7 cellular contexts compared by ENCODE assay signal in the genomic region with DNA sequence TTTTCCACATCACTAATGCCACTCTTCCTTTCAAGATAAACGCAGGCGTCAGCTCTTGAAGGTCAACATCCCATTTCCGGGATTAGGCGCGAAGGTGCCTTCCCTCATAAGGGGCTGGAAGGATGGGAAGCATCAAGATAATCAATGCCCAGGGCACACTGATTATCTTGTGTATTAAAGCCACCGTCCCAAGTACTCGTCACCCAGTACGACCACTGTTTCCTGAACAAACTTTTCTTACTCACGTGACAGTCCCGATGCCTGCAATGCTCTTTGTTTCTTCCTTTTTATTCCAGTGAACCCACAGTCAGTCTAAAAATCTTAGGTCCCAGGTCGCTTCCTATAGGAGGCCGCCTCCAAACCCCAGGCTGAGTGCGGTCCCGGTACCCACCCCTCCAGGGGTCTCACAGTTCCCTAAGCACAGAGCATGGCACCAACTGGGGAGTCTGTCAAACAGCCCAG. TPM values are rescaled to one million over a fixed set of nuclear protein-coding genes. Genes with fewer than 3 reads are reported as not detected.
A peak's percentile ranks its signal among the peaks of the same experiment; 100 is the strongest.
DNase-seq lines count a peak whose midpoint lies in the region; ATAC-seq and TF ChIP-seq lines count a peak whose summit lies in the region.

No MANE protein-coding gene starts in this region.

- peaks cover 18% of the 10 kb centered on the region for H3K36me3 Mint-ChIP-seq in activated CD4-positive, alpha-beta memory T cell treated with anti-CD3 and anti-CD28 coated beads for 36 hours

- peak; percentile 2 for ATAC-seq in GM19452 (IDR thresholded peaks at IDR 0.05; ENCODE audit: unreplicated experiment)

- peaks cover 7% of the 10 kb centered on the region; the same call in 1 of the 2 replicates for H3F3A ChIP-seq in DOHH2 (ENCODE audit: control insufficient read depth, insufficient read depth)

- DNase-seq in activated CD4-positive, alpha-beta memory T cell treated with anti-CD3 and anti-CD28 coated beads for 36 hours: no peak
- DNase-seq in cardiac muscle cell (ENCODE audit: low read depth in 1 of 2, low spot score in 1 of 2) (no peak), renal cortical epithelial cell (ENCODE audit: low read depth) (peak; percentile 17), SK-N-DZ (ENCODE audit: low spot score) (no peak)

- H3K9me3 Mint-ChIP-seq in activated CD4-positive, alpha-beta memory T cell treated with anti-CD3 and anti-CD28 coated beads for 36 hours: no peaks in the 10 kb centered on the region

- peaks cover 2% of the 10 kb centered on the region; the same call in 1 of the 2 replicates for H4K20me1 ChIP-seq in DOHH2 (ENCODE audit: control insufficient read depth, insufficient read depth, low read depth, low read length)

- H3K27me3 Mint-ChIP-seq in activated CD4-positive, alpha-beta memory T cell treated with anti-CD3 and anti-CD28 coated beads for 36 hours: no peaks in the 10 kb centered on the region

- peaks cover 68% of the 10 kb centered on the region for H3K79me2 ChIP-seq in DOHH2 (ENCODE audit: control insufficient read depth, low read length)

- peak overlapping the region; percentile 81 for H3K27ac ChIP-seq in DOHH2 (ENCODE audit: low read depth, low read length)
- peak overlapping the region; percentile 84 for H3K27ac ChIP-seq in HUES6 (ENCODE audit: low read depth, low read length)
- peak overlapping the region; percentile 91 for H3K27ac ChIP-seq in cardiac muscle cell

- POLR2A ChIA-PET in activated CD4-positive, alpha-beta memory T cell treated with anti-CD3 and anti-CD28 coated beads for 36 hours (lab: Charles Lee): interaction anchor here (1.0 to 1.6 kb wide), 5 partner anchors 8 to 246 kb away, joined by 3 to 5 read pairs (median 5); no protein-coding TSS in a partner anchor

- H3K4me2 ChIP-seq in DOHH2 (ENCODE audit: low read length): peak overlapping the region; percentile 91

- TF ChIP-seq CTCF in DOHH2 (IDR thresholded peaks at IDR 0.05; ENCODE audit: low read depth, low read length, poor library complexity, severe bottlenecking) (no peak), cardiac muscle cell (IDR thresholded peaks at IDR 0.05; ENCODE audit: low read depth, low read length) (no peak)

- H3K4me3 ChIP-seq in DOHH2 (ENCODE audit: low read length) (peak overlapping the region; percentile 92), HUES6 (ENCODE audit: low read depth, low read length) (peak overlapping the region; percentile 95), cardiac muscle cell (peak overlapping the region; percentile 69)

- peaks cover 47% of the 10 kb centered on the region for H3K4me1 Mint-ChIP-seq in activated CD4-positive, alpha-beta memory T cell treated with anti-CD3 and anti-CD28 coated beads for 36 hours (ENCODE audit: low read depth)

- H3K9me3 ChIP-seq in DOHH2 (ENCODE audit: control insufficient read depth, insufficient read depth, low read length): no peaks in the 10 kb centered on the region
- H3K9me3 ChIP-seq in HUES6 (ENCODE audit: control insufficient read depth, insufficient read depth, low read depth, low read length): no peaks in the 10 kb centered on the region
- no peaks in the 10 kb centered on the region for H3K9me3 ChIP-seq in cardiac muscle cell (ENCODE audit: low read depth)

- H3K4me1 ChIP-seq in DOHH2 (ENCODE audit: control insufficient read depth, low read length): peaks cover 25% of the 10 kb centered on the region
- H3K4me1 ChIP-seq in HUES6 (ENCODE audit: control insufficient read depth, insufficient read depth, low read length): peaks cover 14% of the 10 kb centered on the region; the same call in 1 of the 2 replicates
- H3K4me1 ChIP-seq in cardiac muscle cell (ENCODE audit: low read depth): peaks cover 17% of the 10 kb centered on the region

- intact Hi-C loops in activated CD4-positive, alpha-beta memory T cell treated with anti-CD3 and anti-CD28 coated beads for 36 hours (cut with micrococcal nuclease): loop anchor here (1.0 to 10.0 kb wide), 5 partner anchors 113 to 1763 kb away; a partner anchor contains a TSS

- H3K4me3 Mint-ChIP-seq in activated CD4-positive, alpha-beta memory T cell treated with anti-CD3 and anti-CD28 coated beads for 36 hours: peak overlapping the region; percentile 87

- H3K27ac Mint-ChIP-seq in activated CD4-positive, alpha-beta memory T cell treated with anti-CD3 and anti-CD28 coated beads for 36 hours: peak overlapping the region; percentile 97

- H3K36me3 ChIP-seq in DOHH2 (ENCODE audit: control insufficient read depth, low read length) (peaks cover 58% of the 10 kb centered on the region), HUES6 (ENCODE audit: control insufficient read depth, insufficient read depth, low read length) (peaks cover 31% of the 10 kb centered on the region), cardiac muscle cell (peaks cover 15% of the 10 kb centered on the region)

- H3K27me3 ChIP-seq in DOHH2 (ENCODE audit: control insufficient read depth, low read length): no peaks in the 10 kb centered on the region
- H3K27me3 ChIP-seq in HUES6 (ENCODE audit: control insufficient read depth, insufficient read depth, low read length): no peaks in the 10 kb centered on the region
- no peaks in the 10 kb centered on the region for H3K27me3 ChIP-seq in cardiac muscle cell

- no peaks in the 10 kb centered on the region for H3K9me2 ChIP-seq in DOHH2 (replicated peaks; ENCODE audit: control insufficient read depth, low read length)

- CTCF ChIA-PET in activated CD4-positive, alpha-beta memory T cell treated with anti-CD3 and anti-CD28 coated beads for 36 hours (lab: Charles Lee): interaction anchor here (1.9 to 5.5 kb wide), 4 partner anchors 9 to 273 kb away, joined by 7 to 38 read pairs (median 24); no protein-coding TSS in a partner anchor

- peak overlapping the region; percentile 98 for H3K9ac ChIP-seq in HUES6 (ENCODE audit: low read length)

RNA-seq across cellular contexts. Expression of a gene that starts 0.7 kb away (rescaled TPM):
- 10 to 100 TPM; 30.1 to 33.1 TPM for total RNA-seq in activated CD4-positive, alpha-beta memory T cell treated with anti-CD3 and anti-CD28 coated beads for 36 hours
- total RNA-seq in cardiac muscle cell (44.9 and 49.6 TPM in 2 replicates), renal cortical epithelial cell (76.6 and 162 TPM in 2 replicates)
- 145 and 157 TPM in 2 replicates for polyA plus RNA-seq in cardiac muscle cell
- 143 and 145 TPM in 2 replicates for polyA plus RNA-seq in SK-N-DZ (2014; cell fraction: cytosol; rRNA removed)
- 79.6 and 81.3 TPM in 2 replicates for polyA plus RNA-seq in SK-N-DZ (2014; cell fraction: nucleus; rRNA removed)

RNA-seq across cellular contexts. Expression of a gene that starts 0.8 kb away (rescaled TPM):
- 10 to 100 TPM; 22.4 to 23.7 TPM for total RNA-seq in activated CD4-positive, alpha-beta memory T cell treated with anti-CD3 and anti-CD28 coated beads for 36 hours
- 19.9 and 51.2 TPM in 2 replicates for total RNA-seq in cardiac muscle cell
- 36.6 and 46.4 TPM in 2 replicates for polyA plus RNA-seq in cardiac muscle cell
- 10.8 and 31.3 TPM in 2 replicates for total RNA-seq in renal cortical epithelial cell
- 19.1 and 20.7 TPM in 2 replicates for polyA plus RNA-seq in SK-N-DZ (2014; cell fraction: cytosol; rRNA removed)
- 11.1 and 14.9 TPM in 2 replicates for polyA plus RNA-seq in SK-N-DZ (2014; cell fraction: nucleus; rRNA removed)
